ENCODE assay signal across 16 cellular contexts in the genomic region with DNA sequence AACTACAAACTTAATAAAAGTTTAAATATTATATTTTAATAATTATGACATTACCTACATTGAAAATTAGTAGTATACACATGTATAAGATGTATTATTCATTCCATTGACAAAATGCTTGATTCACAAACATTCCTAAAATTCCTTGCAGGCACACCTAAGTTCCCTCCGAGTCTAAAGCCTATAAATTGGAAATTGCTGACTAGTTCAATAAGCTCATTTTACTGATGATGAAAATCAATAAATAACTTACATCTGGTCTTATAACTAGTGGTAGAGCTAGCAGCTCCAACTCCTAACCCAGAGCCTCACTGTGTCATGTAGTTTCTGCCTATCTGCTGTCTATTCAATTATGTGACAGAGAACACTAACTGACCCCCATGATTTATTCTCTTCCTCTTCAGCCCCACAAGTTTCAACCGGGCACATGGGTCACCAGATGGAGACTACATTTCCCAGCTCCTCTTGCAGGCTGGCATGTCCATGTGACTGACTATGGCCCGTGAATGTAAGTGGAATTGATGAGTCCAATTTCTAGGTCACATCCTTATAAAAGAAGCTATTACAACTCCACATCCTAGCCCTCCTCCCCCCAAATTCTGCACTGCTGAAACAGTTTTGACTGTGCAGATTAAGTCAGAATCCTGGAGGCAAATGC.
"Had no signal": no experiment of that assay in that cellular context is flagged by ENCODE, and none has a peak within 500 bp of the region (broad histone marks: within the 10 kb centered on the region; RNA-seq: fewer than 3 reads in every experiment).

No MANE protein-coding gene starts in this region.

- ATAC-seq: activated T-cell treated with anti-CD3 and anti-CD28 coated beads, Interleukin-2, amount 50 U/mL, for 4 hours; body of pancreas; effector memory CD8-positive, alpha-beta T cell; natural killer cell; stimulated activated naive B cell treated with anti-CD40 and anti-IgM and Interleukin-4, amounts not matched to agents 10 μg/mL and 1 μg/mL and 100 μg/mL, for 72 hours had no signal

- H3K4me3 Mint-ChIP-seq: activated CD4-positive, alpha-beta T cell treated with anti-CD3 and anti-CD28 coated beads, Interleukin-2, amount 10 ng/mL, durations not matched to agents 24 days and 14 days; activated naive CD4-positive, alpha-beta T cell treated with anti-CD3 and anti-CD28 coated beads for 36 hours; activated T-cell treated with anti-CD3 and anti-CD28 coated beads, Interleukin-2, amount 50 U/mL, for 4 hours; effector memory CD8-positive, alpha-beta T cell; natural killer cell; stimulated activated naive B cell treated with anti-CD40 and anti-IgM and Interleukin-4, amounts not matched to agents 10 μg/mL and 1 μg/mL and 100 μg/mL, for 72 hours had no signal

- H3K9me3 ChIP-seq: body of pancreas, esophagus squamous epithelium, spleen, thoracic aorta, upper lobe of left lung had no signal

- H3K36me3 ChIP-seq: esophagus squamous epithelium, spleen, thoracic aorta, upper lobe of left lung had no signal

- H3K27ac ChIP-seq: body of pancreas, esophagus squamous epithelium, spleen, thoracic aorta, upper lobe of left lung had no signal

- H3K27me3 Mint-ChIP-seq: activated CD4-positive, alpha-beta T cell treated with anti-CD3 and anti-CD28 coated beads, Interleukin-2, amount 10 ng/mL, durations not matched to agents 24 days and 14 days; effector memory CD8-positive, alpha-beta T cell; stimulated activated naive B cell treated with anti-CD40 and anti-IgM and Interleukin-4, amounts not matched to agents 10 μg/mL and 1 μg/mL and 100 μg/mL, for 72 hours had no signal

- H3K27ac Mint-ChIP-seq: activated CD4-positive, alpha-beta T cell treated with anti-CD3 and anti-CD28 coated beads, Interleukin-2, amount 10 ng/mL, durations not matched to agents 24 days and 14 days; activated naive CD4-positive, alpha-beta T cell treated with anti-CD3 and anti-CD28 coated beads for 36 hours; effector memory CD8-positive, alpha-beta T cell; natural killer cell; stimulated activated naive B cell treated with anti-CD40 and anti-IgM and Interleukin-4, amounts not matched to agents 10 μg/mL and 1 μg/mL and 100 μg/mL, for 72 hours had no signal

- H3K9me3 Mint-ChIP-seq: activated CD4-positive, alpha-beta T cell treated with anti-CD3 and anti-CD28 coated beads, Interleukin-2, amount 10 ng/mL, durations not matched to agents 24 days and 14 days; activated naive CD4-positive, alpha-beta T cell treated with anti-CD3 and anti-CD28 coated beads for 36 hours; activated T-cell treated with anti-CD3 and anti-CD28 coated beads, Interleukin-2, amount 50 U/mL, for 4 hours; effector memory CD8-positive, alpha-beta T cell; natural killer cell; stimulated activated naive B cell treated with anti-CD40 and anti-IgM and Interleukin-4, amounts not matched to agents 10 μg/mL and 1 μg/mL and 100 μg/mL, for 72 hours had no signal

- H3K4me1 Mint-ChIP-seq: activated CD4-positive, alpha-beta T cell treated with anti-CD3 and anti-CD28 coated beads, Interleukin-2, amount 10 ng/mL, durations not matched to agents 24 days and 14 days; natural killer cell; stimulated activated naive B cell treated with anti-CD40 and anti-IgM and Interleukin-4, amounts not matched to agents 10 μg/mL and 1 μg/mL and 100 μg/mL, for 72 hours had no signal

- H3K4me3 ChIP-seq: body of pancreas, esophagus squamous epithelium, spleen, thoracic aorta, upper lobe of left lung had no signal

- DNase-seq: activated CD4-positive, alpha-beta T cell treated with anti-CD3 and anti-CD28 coated beads, Interleukin-2, amount 10 ng/mL, durations not matched to agents 24 days and 14 days; activated CD8-positive, alpha-beta memory T cell treated with anti-CD3 and anti-CD28 coated beads, Interleukin-2, amount 50 U/mL, for 4 hours; activated naive CD4-positive, alpha-beta T cell treated with anti-CD3 and anti-CD28 coated beads for 36 hours; activated T-cell treated with anti-CD3 and anti-CD28 coated beads, Interleukin-2, amount 50 U/mL, for 4 hours; body of pancreas; caudate nucleus; effector memory CD8-positive, alpha-beta T cell; esophagus squamous epithelium; mesenchymal stem cell; natural killer cell; nucleus accumbens; posterior cingulate gyrus; spleen; stimulated activated naive B cell treated with anti-CD40 and anti-IgM and Interleukin-4, amounts not matched to agents 10 μg/mL and 1 μg/mL and 100 μg/mL, for 72 hours; upper lobe of left lung had no signal

- H3K36me3 Mint-ChIP-seq: natural killer cell; stimulated activated naive B cell treated with anti-CD40 and anti-IgM and Interleukin-4, amounts not matched to agents 10 μg/mL and 1 μg/mL and 100 μg/mL, for 72 hours had no signal

- H3K27me3 ChIP-seq: body of pancreas, spleen, upper lobe of left lung had no signal

- H3K4me1 ChIP-seq: body of pancreas, esophagus squamous epithelium, spleen, upper lobe of left lung had no signal
